ENCODE assay signal across 8 cellular contexts in genomic region chr13:80341771-80342271, GRCh38.
A peak's percentile ranks its signal among the peaks of the same experiment; 100 is the strongest.
DNase-seq lines count a peak whose midpoint lies in the region; ATAC-seq lines count a peak whose summit lies in the region.

No MANE protein-coding gene starts in this region.

- H3K9me3 Mint-ChIP-seq in effector memory CD8-positive, alpha-beta T cell, result no peaks in the 10 kb centered on the region

- no peaks in the 10 kb centered on the region for H3K9me3 ChIP-seq in stomach smooth muscle (ENCODE audit: control insufficient read depth in 2 of 2, low read length in 2 of 2)

- H3K36me3 ChIP-seq in stomach smooth muscle (ENCODE audit: control insufficient read depth in 2 of 2, insufficient read depth in 2 of 2, low read length in 2 of 2), result peaks cover 5 to 6% of the 10 kb centered on the region in 2 donors

- H3K27ac ChIP-seq in stomach smooth muscle (ENCODE audit: low read length), result peak overlapping the region; percentile 87

- H3K27me3 ChIP-seq in stomach smooth muscle (ENCODE audit: control insufficient read depth in 1 of 2, insufficient read depth in 2 of 2, low read length in 2 of 2), result no peaks in the 10 kb centered on the region

- no peak overlapping the region for H3K27ac Mint-ChIP-seq in effector memory CD8-positive, alpha-beta T cell

- no peak for ATAC-seq in HG02678 (IDR thresholded peaks at IDR 0.05; ENCODE audit: unreplicated experiment)
- no peak for ATAC-seq in effector memory CD8-positive, alpha-beta T cell (replicated peaks)

- H3K36me3 Mint-ChIP-seq in effector memory CD8-positive, alpha-beta T cell (ENCODE audit: insufficient read depth), result peaks cover 5% of the 10 kb centered on the region

- H3K9ac ChIP-seq in stomach smooth muscle (ENCODE audit: low read length in 2 of 2), result peak overlapping the region; percentile 90

- H3K4me3 Mint-ChIP-seq in effector memory CD8-positive, alpha-beta T cell, result no peak overlapping the region

- H3K4me3 ChIP-seq in stomach smooth muscle (ENCODE audit: low read length in 2 of 2), result peak overlapping the region; percentile 65 to 93

- H3K27me3 Mint-ChIP-seq in effector memory CD8-positive, alpha-beta T cell, result peaks cover 23 to 26% of the 10 kb centered on the region in 2 donors

- peaks cover 12% of the 10 kb centered on the region for H3K4me1 ChIP-seq in stomach smooth muscle (ENCODE audit: control insufficient read depth, insufficient read depth, low read length)

- DNase-seq in SIG-M5 treated with dmso at 0.1 percent for 504 hours (lab: John Stamatoyannopoulos, UW; ENCODE audit: unreplicated experiment), result peak; percentile 63
- DNase-seq in SIG-M5 (lab: John Stamatoyannopoulos, UW), result no peak
- DNase-seq in NCI-H82 (lab: John Stamatoyannopoulos, UW), result peak; percentile 93
- DNase-seq in cerebellar cortex (ENCODE audit: low spot score), result peak; percentile 72
- DNase-seq in kidney tubule cell (ENCODE audit: low spot score), result peak; percentile 61
- no peak for DNase-seq in effector memory CD8-positive, alpha-beta T cell

- peaks cover 9 to 26% of the 10 kb centered on the region in 2 donors for H3K4me1 Mint-ChIP-seq in effector memory CD8-positive, alpha-beta T cell (ENCODE audit: low read depth in 2 of 2)

Comparison
In these comparisons a context has a peak if more than half of its experiments do, and no peak if none do; other contexts are left out.
1. DNase-seq: peak in SIG-M5 treated with dmso at 0.1 percent for 504 hours (single experiment), NCI-H82 (single experiment), cerebellar cortex (single experiment) and kidney tubule cell (single experiment); none in SIG-M5 (single experiment) and effector memory CD8-positive, alpha-beta T cell (0 of 3).